In the genomic region with DNA sequence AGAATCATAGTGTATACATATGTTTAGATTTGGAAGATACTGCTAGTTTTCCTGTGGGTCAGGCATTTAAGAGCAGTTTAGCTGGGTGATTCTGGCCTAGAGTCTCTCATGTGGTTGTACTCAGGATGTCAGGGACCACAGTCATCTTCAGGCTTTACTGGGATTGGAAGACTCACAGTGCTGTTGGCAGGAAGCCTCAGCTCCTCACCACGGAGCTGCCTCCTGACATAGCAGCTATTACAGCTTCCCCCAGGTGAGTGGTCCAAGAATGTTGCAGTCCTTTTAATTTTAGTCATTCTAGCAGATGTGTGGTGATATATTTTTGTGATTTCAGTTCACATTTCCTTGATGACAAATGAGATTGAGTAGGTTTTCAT, we compare ENCODE assay signal across 10 cellular contexts. TPM values are rescaled to one million over a fixed set of nuclear protein-coding genes. Genes with fewer than 3 reads are reported as not detected.
DNase-seq lines count a peak whose midpoint lies in the region; ATAC-seq and TF ChIP-seq lines count a peak whose summit lies in the region.
"Had no signal": no experiment of that assay in that cellular context is flagged by ENCODE, and none has a peak within 500 bp of the region (broad histone marks: within the 10 kb centered on the region; RNA-seq: fewer than 3 reads in every experiment).

No MANE protein-coding gene starts in this region.

- TF ChIP-seq CTCF in CD8-positive, alpha-beta T cell (IDR thresholded peaks at IDR 0.05): no peak
- no peak for TF ChIP-seq CTCF in activated CD8-positive, alpha-beta T cell treated with anti-CD3 and anti-CD28 coated beads for 36 hours (IDR thresholded peaks at IDR 0.05)

- CTCF ChIA-PET in CD8-positive, alpha-beta T cell (lab: Charles Lee): interaction anchor here (0.6 to 14.9 kb wide), 17 partner anchors 7 to 199 kb away, joined by 3 to 402 read pairs (median 5); no protein-coding TSS in a partner anchor
- CTCF ChIA-PET in activated CD8-positive, alpha-beta T cell treated with anti-CD3 and anti-CD28 coated beads for 36 hours (lab: Charles Lee): interaction anchor here (1.0 to 13.4 kb wide), 10 partner anchors 9 to 230 kb away, joined by 3 to 280 read pairs (median 5); no protein-coding TSS in a partner anchor

- peak overlapping the region; percentile 86 for H3K27ac Mint-ChIP-seq in CD8-positive, alpha-beta T cell
- peak overlapping the region; percentile 80 for H3K27ac Mint-ChIP-seq in activated CD8-positive, alpha-beta T cell treated with anti-CD3 and anti-CD28 coated beads for 36 hours
- H3K27ac Mint-ChIP-seq: nephron had no signal

- intact Hi-C loops in CD8-positive, alpha-beta T cell (cut with DNase I, micrococcal nuclease): loop anchor here in 1 of 2 experiments (5.0 kb wide), 1 partner anchor 37 kb away; no protein-coding TSS in a partner anchor
- intact Hi-C loops in activated CD8-positive, alpha-beta T cell treated with anti-CD3 and anti-CD28 coated beads for 36 hours (cut with micrococcal nuclease): loop anchor here (5.0 kb wide), 1 partner anchor 37 kb away; no protein-coding TSS in a partner anchor

- H3K27me3 Mint-ChIP-seq in CD8-positive, alpha-beta T cell (ENCODE audit: low read depth): no peaks in the 10 kb centered on the region
- H3K27me3 Mint-ChIP-seq in activated CD8-positive, alpha-beta T cell treated with anti-CD3 and anti-CD28 coated beads for 36 hours: no peaks in the 10 kb centered on the region

- peaks cover 93% of the 10 kb centered on the region for H3K4me1 Mint-ChIP-seq in CD8-positive, alpha-beta T cell (ENCODE audit: low read depth)
- peaks cover 93% of the 10 kb centered on the region for H3K4me1 Mint-ChIP-seq in activated CD8-positive, alpha-beta T cell treated with anti-CD3 and anti-CD28 coated beads for 36 hours (ENCODE audit: low read depth)
- H3K4me1 Mint-ChIP-seq: nephron had no signal

- POLR2A ChIA-PET in CD8-positive, alpha-beta T cell (lab: Charles Lee): interaction anchor here (0.8 to 1.3 kb wide), 6 partner anchors 12 to 106 kb away, joined by 3 to 6 read pairs (median 3); no protein-coding TSS in a partner anchor
- POLR2A ChIA-PET in activated CD8-positive, alpha-beta T cell treated with anti-CD3 and anti-CD28 coated beads for 36 hours (lab: Charles Lee): interaction anchor here (1.2 to 1.6 kb wide), 4 partner anchors 21 to 89 kb away, joined by 3 to 8 read pairs (median 3); no protein-coding TSS in a partner anchor

- peak in 6 of 7 experiments; percentile 22 to 61 (median 46) for DNase-seq in CD8-positive, alpha-beta T cell
- peak; percentile 48 for DNase-seq in HCEC 1CT
- peak; percentile 69 for DNase-seq in activated CD8-positive, alpha-beta T cell treated with anti-CD3 and anti-CD28 coated beads for 36 hours
- peak; percentile 86 for DNase-seq in iris pigment epithelial cell (ENCODE audit: low read depth)
- DNase-seq in NCI-H69 (lab: John Stamatoyannopoulos, UW): no peak
- DNase-seq: NCI-H1694 treated with DMSO at 0.1 percent for 48 hours had no signal

- H3K4me3 Mint-ChIP-seq in CD8-positive, alpha-beta T cell: peak overlapping the region; percentile 23
- H3K4me3 Mint-ChIP-seq in activated CD8-positive, alpha-beta T cell treated with anti-CD3 and anti-CD28 coated beads for 36 hours: no peak overlapping the region
- H3K4me3 Mint-ChIP-seq: nephron had no signal

- peaks cover 6% of the 10 kb centered on the region for H3K9me3 Mint-ChIP-seq in CD8-positive, alpha-beta T cell
- peaks cover 6% of the 10 kb centered on the region for H3K9me3 Mint-ChIP-seq in activated CD8-positive, alpha-beta T cell treated with anti-CD3 and anti-CD28 coated beads for 36 hours
- H3K9me3 Mint-ChIP-seq: nephron had no signal

- H3K9me3 ChIP-seq in CD8-positive, alpha-beta T cell (ENCODE audit: low read length): peaks cover 5% of the 10 kb centered on the region

- peak; percentile 63 for ATAC-seq in CD8-positive, alpha-beta T cell
- peak; percentile 82 for ATAC-seq in activated CD8-positive, alpha-beta T cell treated with anti-CD3 and anti-CD28 coated beads for 36 hours
- ATAC-seq in GM19395 (IDR thresholded peaks at IDR 0.05; ENCODE audit: unreplicated experiment): no peak
- no peak for ATAC-seq in GM21619 (IDR thresholded peaks at IDR 0.05; ENCODE audit: unreplicated experiment)
- no peak for ATAC-seq in GM18519 (IDR thresholded peaks at IDR 0.05; ENCODE audit: low FRiP score, unreplicated experiment)

- no peaks in the 10 kb centered on the region for H3K27me3 ChIP-seq in CD8-positive, alpha-beta T cell (ENCODE audit: insufficient read depth, low read length)

- H3K27ac ChIP-seq in CD8-positive, alpha-beta T cell (ENCODE audit: low read depth, low read length): no peak overlapping the region

- peaks cover 58% of the 10 kb centered on the region for H3K36me3 Mint-ChIP-seq in CD8-positive, alpha-beta T cell
- H3K36me3 Mint-ChIP-seq in activated CD8-positive, alpha-beta T cell treated with anti-CD3 and anti-CD28 coated beads for 36 hours (ENCODE audit: low read depth): peaks cover 66% of the 10 kb centered on the region

- no peaks in the 10 kb centered on the region for H3K36me3 ChIP-seq in CD8-positive, alpha-beta T cell (ENCODE audit: insufficient read depth, low read length)

- H3K4me1 ChIP-seq in CD8-positive, alpha-beta T cell (ENCODE audit: insufficient read depth, low read length): peaks cover 86% of the 10 kb centered on the region

- H3K4me3 ChIP-seq in CD8-positive, alpha-beta T cell (ENCODE audit: low read depth, low read length): no peak overlapping the region

RNA-seq across cellular contexts. Expression of a gene that starts 16.9 kb away (rescaled TPM):
- 10 to 100 TPM; 31.9 to 36.2 TPM for total RNA-seq in CD8-positive, alpha-beta T cell
- 10 to 100 TPM; 11.4 to 11.6 TPM for total RNA-seq in activated CD8-positive, alpha-beta T cell treated with anti-CD3 and anti-CD28 coated beads for 36 hours

RNA-seq across cellular contexts. Expression of a gene that starts 32.1 kb away (rescaled TPM):
- 10 to 100 TPM; 80.2 to 85.5 TPM for total RNA-seq in CD8-positive, alpha-beta T cell
- total RNA-seq in activated CD8-positive, alpha-beta T cell treated with anti-CD3 and anti-CD28 coated beads for 36 hours: 10 to 100 TPM in 1 of 2 experiments, 1 to 10 TPM in 1; 8.6 to 10.0 TPM

Comparison
In these comparisons a context has a peak if more than half of its experiments do, and no peak if none do; other contexts are left out.
1. ATAC-seq: peak in CD8-positive, alpha-beta T cell (single experiment) and activated CD8-positive, alpha-beta T cell treated with anti-CD3 and anti-CD28 coated beads for 36 hours (single experiment); none in GM19395 (single experiment), GM21619 (single experiment) and GM18519 (single experiment).
2. RNA of a gene that starts 32.1 kb away (total RNA-seq): 80.2 to 85.5 TPM in CD8-positive, alpha-beta T cell; 8.6 to 10.0 TPM in activated CD8-positive, alpha-beta T cell treated with anti-CD3 and anti-CD28 coated beads for 36 hours; every median in the first group is over 4 times any median in the second.